10 cellular contexts compared by ENCODE assay signal in the genomic region with DNA sequence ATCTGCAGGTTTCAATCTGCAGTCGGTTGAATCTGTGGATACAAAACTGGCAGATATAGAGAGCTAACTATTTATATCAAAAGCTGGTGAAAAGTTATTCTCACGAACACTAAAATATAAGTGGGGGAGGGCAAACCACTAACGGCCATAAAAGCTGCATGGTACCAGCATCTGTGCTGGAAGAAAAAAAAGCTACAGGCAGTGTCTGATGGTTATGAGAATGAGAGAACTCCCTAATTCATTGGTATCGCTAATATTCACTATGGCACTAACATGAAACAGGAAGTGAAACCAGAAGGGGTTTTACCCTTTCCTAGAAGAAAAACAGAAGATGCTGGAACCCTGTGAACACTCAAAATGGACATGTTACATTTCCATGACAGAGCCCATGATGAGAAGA. TPM values are rescaled to one million over a fixed set of nuclear protein-coding genes. Genes with fewer than 3 reads are reported as not detected.
DNase-seq lines count a peak whose midpoint lies in the region; ATAC-seq and TF ChIP-seq lines count a peak whose summit lies in the region.
"Had no signal": no experiment of that assay in that cellular context is flagged by ENCODE, and none has a peak within 500 bp of the region (broad histone marks: within the 10 kb centered on the region; RNA-seq: fewer than 3 reads in every experiment).

No MANE protein-coding gene starts in this region.

- peak in 1 of 3 donors; percentile 56 for DNase-seq in CD4-positive, CD25-positive, alpha-beta regulatory T cell
- no peak for DNase-seq in T-helper 2 cell treated with Interferon-gamma antibody and Interleukin-4, amounts not matched to agents 5 μg/mL and 100 μg/mL, for 36 hours (ENCODE audit: low spot score)
- no peak for DNase-seq in T1000 (lab: John Stamatoyannopoulos, UW)
- no peak for DNase-seq in NCI-H510A (lab: John Stamatoyannopoulos, UW)
- no peak for DNase-seq in coronary artery (ENCODE audit: low spot score)
- no peak for DNase-seq in NCI-H82 (lab: John Stamatoyannopoulos, UW)
- DNase-seq: NCI-H345 had no signal

- H3K36me3 ChIP-seq in CD4-positive, CD25-positive, alpha-beta regulatory T cell (ENCODE audit: control insufficient read depth, insufficient read depth, low read length) = no peaks in the 10 kb centered on the region

- H3K9me3 Mint-ChIP-seq in CD4-positive, CD25-positive, alpha-beta regulatory T cell = peaks cover 0 to 12% (median 1%) of the 10 kb centered on the region in 7 donors
- peaks cover 30% of the 10 kb centered on the region for H3K9me3 Mint-ChIP-seq in T-helper 2 cell treated with Interferon-gamma antibody and Interleukin-4, amounts not matched to agents 5 μg/mL and 100 μg/mL, for 36 hours

- H3K27me3 ChIP-seq in CD4-positive, CD25-positive, alpha-beta regulatory T cell (ENCODE audit: control insufficient read depth, insufficient read depth, low read length) = no peaks in the 10 kb centered on the region

- H3K4me3 Mint-ChIP-seq in CD4-positive, CD25-positive, alpha-beta regulatory T cell = peak overlapping the region in 3 of 4 donors; percentile 48 to 62 (median 56)
- peak overlapping the region; percentile 59 for H3K4me3 Mint-ChIP-seq in T-helper 2 cell treated with Interferon-gamma antibody and Interleukin-4, amounts not matched to agents 5 μg/mL and 100 μg/mL, for 36 hours

- H3K4me1 Mint-ChIP-seq in CD4-positive, CD25-positive, alpha-beta regulatory T cell = peaks cover 6 to 33% (median 19%) of the 10 kb centered on the region in 4 donors
- peaks cover 32% of the 10 kb centered on the region for H3K4me1 Mint-ChIP-seq in T-helper 2 cell treated with Interferon-gamma antibody and Interleukin-4, amounts not matched to agents 5 μg/mL and 100 μg/mL, for 36 hours (ENCODE audit: low read depth)

- peak in 1 of 2 donors; percentile 24 for ATAC-seq in CD4-positive, CD25-positive, alpha-beta regulatory T cell (ENCODE audit: low read depth in 2 of 2)
- ATAC-seq in GM19351 (IDR thresholded peaks at IDR 0.05; ENCODE audit: unreplicated experiment) = peak; percentile 84
- ATAC-seq in HG03045 (IDR thresholded peaks at IDR 0.05; ENCODE audit: unreplicated experiment) = peak; percentile 52

- TF ChIP-seq CTCF in coronary artery (IDR thresholded peaks at IDR 0.05) = no peak

- peaks cover 25% of the 10 kb centered on the region for H3K36me3 Mint-ChIP-seq in CD4-positive, CD25-positive, alpha-beta regulatory T cell
- H3K36me3 Mint-ChIP-seq in T-helper 2 cell treated with Interferon-gamma antibody and Interleukin-4, amounts not matched to agents 5 μg/mL and 100 μg/mL, for 36 hours (ENCODE audit: low read depth) = peaks cover 34% of the 10 kb centered on the region

- peak overlapping the region; percentile 14 to 74 (median 55) for H3K27ac Mint-ChIP-seq in CD4-positive, CD25-positive, alpha-beta regulatory T cell
- peak overlapping the region; percentile 85 for H3K27ac Mint-ChIP-seq in T-helper 2 cell treated with Interferon-gamma antibody and Interleukin-4, amounts not matched to agents 5 μg/mL and 100 μg/mL, for 36 hours
- H3K27ac Mint-ChIP-seq: progenitor cell of endocrine pancreas had no signal

- H3K4me1 ChIP-seq in CD4-positive, CD25-positive, alpha-beta regulatory T cell (ENCODE audit: control insufficient read depth, insufficient read depth, low read length, poor library complexity, severe bottlenecking) = peaks cover 7% of the 10 kb centered on the region

- H3K9me3 ChIP-seq in CD4-positive, CD25-positive, alpha-beta regulatory T cell (ENCODE audit: control insufficient read depth in 2 of 2, low read length in 2 of 2) = no peaks in the 10 kb centered on the region

- H3K4me3 ChIP-seq in CD4-positive, CD25-positive, alpha-beta regulatory T cell (ENCODE audit: low read depth, low read length) = peak overlapping the region; percentile 53
- H3K4me3 ChIP-seq in coronary artery = no peak overlapping the region

- no peak overlapping the region for H3K27ac ChIP-seq in CD4-positive, CD25-positive, alpha-beta regulatory T cell (ENCODE audit: insufficient read depth, low read length, poor library complexity, severe bottlenecking)
- no peak overlapping the region for H3K27ac ChIP-seq in coronary artery

- peaks cover 9% of the 10 kb centered on the region for H3K27me3 Mint-ChIP-seq in CD4-positive, CD25-positive, alpha-beta regulatory T cell
- no peaks in the 10 kb centered on the region for H3K27me3 Mint-ChIP-seq in T-helper 2 cell treated with Interferon-gamma antibody and Interleukin-4, amounts not matched to agents 5 μg/mL and 100 μg/mL, for 36 hours (ENCODE audit: low read depth)
- H3K27me3 Mint-ChIP-seq: progenitor cell of endocrine pancreas had no signal

RNA-seq across cellular contexts. Expression of a gene that starts 15.9 kb away (rescaled TPM):
- total RNA-seq in CD4-positive, CD25-positive, alpha-beta regulatory T cell = 15.6 TPM
- 1 to 10 TPM; 3.8 to 8.3 (median 5.5) TPM for polyA plus RNA-seq in CD4-positive, CD25-positive, alpha-beta regulatory T cell

RNA-seq across cellular contexts. Expression of a gene that starts 30.4 kb away (rescaled TPM):
- total RNA-seq in CD4-positive, CD25-positive, alpha-beta regulatory T cell = 1.7 TPM
- polyA plus RNA-seq in CD4-positive, CD25-positive, alpha-beta regulatory T cell = 1 to 10 TPM; 5.4 to 9.7 (median 8.5) TPM
